ENCODE assay signal across 1 cellular context in genomic region chr11:71268706-71269321, GRCh38.
TF ChIP-seq lines count a peak whose summit lies in the region.

No MANE protein-coding gene starts in this region.

TF ChIP-seq in HepG2, 621 proteins besides CTCF, POLR2A, EP300 and RAD21 (continued from another document and continues in another):
- TF ChIP-seq HNF1B (CRISPR knock-in tag; IDR thresholded peaks at IDR 0.05) (peak; percentile 69), HCFC1 (IDR thresholded peaks at IDR 0.05; ENCODE audit: low read depth, low read length) (no peak), CBX2 (IDR thresholded peaks at IDR 0.05; ENCODE audit: low read depth, low read length) (no peak), CBX2 (CRISPR knock-in tag; IDR thresholded peaks at IDR 0.05; ENCODE audit: low read depth) (no peak), HNRNPH1 (optimal IDR thresholded peaks at IDR 0.05; ENCODE audit: low read depth, low read length) (no peak), ZNF772 (CRISPR knock-in tag; IDR thresholded peaks at IDR 0.05) (no peak), MIXL1 (CRISPR knock-in tag; IDR thresholded peaks at IDR 0.05) (peak; percentile 86), RBM22 (optimal IDR thresholded peaks at IDR 0.05; ENCODE audit: low read length) (no peak), SOX13 (IDR thresholded peaks at IDR 0.05) (0 out of 2 replicates have a peak, but pooled peaks have one; percentile 33), SOX13 (CRISPR knock-in tag; conservative IDR thresholded peaks at IDR 0.05 in 1 of 2, IDR thresholded peaks at IDR 0.05 in 1 of 2) (peak in 1 of 2 experiments; percentile 80; a peak in 2 of 4 replicates), MXI1 (IDR thresholded peaks at IDR 0.05; ENCODE audit: borderline replicate concordance, low read depth, low read length) (no peak), ZNF550 (CRISPR knock-in tag; IDR thresholded peaks at IDR 0.05; ENCODE audit: borderline replicate concordance) (no peak), ZNF7 (CRISPR knock-in tag; IDR thresholded peaks at IDR 0.05) (no peak), BRCA1 (CRISPR knock-in tag; IDR thresholded peaks at IDR 0.05) (no peak; the same call in 1 of the 2 replicates), GTF3A (CRISPR knock-in tag; conservative IDR thresholded peaks at IDR 0.05) (no peak), ZNF460 (CRISPR knock-in tag; IDR thresholded peaks at IDR 0.05; ENCODE audit: borderline replicate concordance) (peak; percentile 77; the same call in 1 of the 2 replicates), ZNF564 (CRISPR knock-in tag; IDR thresholded peaks at IDR 0.05) (no peak), AHR (CRISPR knock-in tag; IDR thresholded peaks at IDR 0.05) (no peak; the same call in 1 of the 2 replicates), FOXA3 (CRISPR knock-in tag; IDR thresholded peaks at IDR 0.05) (peak; percentile 73; the same call in 1 of the 2 replicates), TEAD2 (CRISPR knock-in tag; IDR thresholded peaks at IDR 0.05) (no peak), SMAD1 (CRISPR knock-in tag; IDR thresholded peaks at IDR 0.05; ENCODE audit: borderline replicate concordance, low read depth) (no peak), ZNF496 (CRISPR knock-in tag; IDR thresholded peaks at IDR 0.05; ENCODE audit: insufficient replicate concordance) (no peak), SMARCC2 (IDR thresholded peaks at IDR 0.05) (no peak), ZNF17 (CRISPR knock-in tag; IDR thresholded peaks at IDR 0.05) (no peak), REXO4 (CRISPR knock-in tag; IDR thresholded peaks at IDR 0.05; ENCODE audit: borderline replicate concordance) (no peak), ZFAT (CRISPR knock-in tag; conservative IDR thresholded peaks at IDR 0.05) (no peak), PHF8 (CRISPR knock-in tag; IDR thresholded peaks at IDR 0.05) (peak; percentile 21; the same call in 1 of the 2 replicates), ZNF441 (CRISPR knock-in tag; IDR thresholded peaks at IDR 0.05; ENCODE audit: borderline replicate concordance) (peak; percentile 66; the same call in 1 of the 2 replicates), ZFP90 (CRISPR knock-in tag; IDR thresholded peaks at IDR 0.05; ENCODE audit: borderline replicate concordance) (0 out of 2 replicates have a peak, but pooled peaks have one; percentile 37), SKI (IDR thresholded peaks at IDR 0.05; ENCODE audit: partially characterized antibody) (no peak), ARID4A (CRISPR knock-in tag; IDR thresholded peaks at IDR 0.05; ENCODE audit: borderline replicate concordance) (no peak; the same call in 1 of the 2 replicates), KDM2A (CRISPR knock-in tag; IDR thresholded peaks at IDR 0.05; ENCODE audit: borderline replicate concordance, low read depth) (peak; percentile 41; the same call in 1 of the 2 replicates), ZNF121 (CRISPR knock-in tag; IDR thresholded peaks at IDR 0.05) (no peak), TERF1 (CRISPR knock-in tag; IDR thresholded peaks at IDR 0.05) (no peak), ZNF431 (CRISPR knock-in tag; IDR thresholded peaks at IDR 0.05; ENCODE audit: borderline replicate concordance, low read depth) (no peak), ZKSCAN1 (IDR thresholded peaks at IDR 0.05; ENCODE audit: low read length) (no peak)
- TF ChIP-seq, protein P1, sequence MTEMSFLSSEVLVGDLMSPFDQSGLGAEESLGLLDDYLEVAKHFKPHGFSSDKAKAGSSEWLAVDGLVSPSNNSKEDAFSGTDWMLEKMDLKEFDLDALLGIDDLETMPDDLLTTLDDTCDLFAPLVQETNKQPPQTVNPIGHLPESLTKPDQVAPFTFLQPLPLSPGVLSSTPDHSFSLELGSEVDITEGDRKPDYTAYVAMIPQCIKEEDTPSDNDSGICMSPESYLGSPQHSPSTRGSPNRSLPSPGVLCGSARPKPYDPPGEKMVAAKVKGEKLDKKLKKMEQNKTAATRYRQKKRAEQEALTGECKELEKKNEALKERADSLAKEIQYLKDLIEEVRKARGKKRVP (CRISPR knock-in tag; IDR thresholded peaks at IDR 0.05), result no peak
- TF ChIP-seq, protein P2, sequence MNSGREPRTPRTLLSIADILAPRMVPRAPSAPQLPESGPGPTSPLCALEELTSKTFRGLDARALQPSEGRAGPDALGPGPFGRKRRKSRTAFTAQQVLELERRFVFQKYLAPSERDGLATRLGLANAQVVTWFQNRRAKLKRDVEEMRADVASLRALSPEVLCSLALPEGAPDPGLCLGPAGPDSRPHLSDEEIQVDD (CRISPR knock-in tag; IDR thresholded peaks at IDR 0.05; ENCODE audit: borderline replicate concordance), result no peak
- TF ChIP-seq, protein P3, sequence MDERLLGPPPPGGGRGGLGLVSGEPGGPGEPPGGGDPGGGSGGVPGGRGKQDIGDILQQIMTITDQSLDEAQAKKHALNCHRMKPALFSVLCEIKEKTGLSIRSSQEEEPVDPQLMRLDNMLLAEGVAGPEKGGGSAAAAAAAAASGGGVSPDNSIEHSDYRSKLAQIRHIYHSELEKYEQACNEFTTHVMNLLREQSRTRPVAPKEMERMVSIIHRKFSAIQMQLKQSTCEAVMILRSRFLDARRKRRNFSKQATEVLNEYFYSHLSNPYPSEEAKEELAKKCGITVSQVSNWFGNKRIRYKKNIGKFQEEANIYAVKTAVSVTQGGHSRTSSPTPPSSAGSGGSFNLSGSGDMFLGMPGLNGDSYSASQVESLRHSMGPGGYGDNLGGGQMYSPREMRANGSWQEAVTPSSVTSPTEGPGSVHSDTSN (CRISPR knock-in tag; IDR thresholded peaks at IDR 0.05), result no peak
- TF ChIP-seq, protein P4, sequence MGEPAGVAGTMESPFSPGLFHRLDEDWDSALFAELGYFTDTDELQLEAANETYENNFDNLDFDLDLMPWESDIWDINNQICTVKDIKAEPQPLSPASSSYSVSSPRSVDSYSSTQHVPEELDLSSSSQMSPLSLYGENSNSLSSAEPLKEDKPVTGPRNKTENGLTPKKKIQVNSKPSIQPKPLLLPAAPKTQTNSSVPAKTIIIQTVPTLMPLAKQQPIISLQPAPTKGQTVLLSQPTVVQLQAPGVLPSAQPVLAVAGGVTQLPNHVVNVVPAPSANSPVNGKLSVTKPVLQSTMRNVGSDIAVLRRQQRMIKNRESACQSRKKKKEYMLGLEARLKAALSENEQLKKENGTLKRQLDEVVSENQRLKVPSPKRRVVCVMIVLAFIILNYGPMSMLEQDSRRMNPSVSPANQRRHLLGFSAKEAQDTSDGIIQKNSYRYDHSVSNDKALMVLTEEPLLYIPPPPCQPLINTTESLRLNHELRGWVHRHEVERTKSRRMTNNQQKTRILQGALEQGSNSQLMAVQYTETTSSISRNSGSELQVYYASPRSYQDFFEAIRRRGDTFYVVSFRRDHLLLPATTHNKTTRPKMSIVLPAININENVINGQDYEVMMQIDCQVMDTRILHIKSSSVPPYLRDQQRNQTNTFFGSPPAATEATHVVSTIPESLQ (CRISPR knock-in tag; conservative IDR thresholded peaks at IDR 0.05), result no peak
- TF ChIP-seq, protein P5, sequence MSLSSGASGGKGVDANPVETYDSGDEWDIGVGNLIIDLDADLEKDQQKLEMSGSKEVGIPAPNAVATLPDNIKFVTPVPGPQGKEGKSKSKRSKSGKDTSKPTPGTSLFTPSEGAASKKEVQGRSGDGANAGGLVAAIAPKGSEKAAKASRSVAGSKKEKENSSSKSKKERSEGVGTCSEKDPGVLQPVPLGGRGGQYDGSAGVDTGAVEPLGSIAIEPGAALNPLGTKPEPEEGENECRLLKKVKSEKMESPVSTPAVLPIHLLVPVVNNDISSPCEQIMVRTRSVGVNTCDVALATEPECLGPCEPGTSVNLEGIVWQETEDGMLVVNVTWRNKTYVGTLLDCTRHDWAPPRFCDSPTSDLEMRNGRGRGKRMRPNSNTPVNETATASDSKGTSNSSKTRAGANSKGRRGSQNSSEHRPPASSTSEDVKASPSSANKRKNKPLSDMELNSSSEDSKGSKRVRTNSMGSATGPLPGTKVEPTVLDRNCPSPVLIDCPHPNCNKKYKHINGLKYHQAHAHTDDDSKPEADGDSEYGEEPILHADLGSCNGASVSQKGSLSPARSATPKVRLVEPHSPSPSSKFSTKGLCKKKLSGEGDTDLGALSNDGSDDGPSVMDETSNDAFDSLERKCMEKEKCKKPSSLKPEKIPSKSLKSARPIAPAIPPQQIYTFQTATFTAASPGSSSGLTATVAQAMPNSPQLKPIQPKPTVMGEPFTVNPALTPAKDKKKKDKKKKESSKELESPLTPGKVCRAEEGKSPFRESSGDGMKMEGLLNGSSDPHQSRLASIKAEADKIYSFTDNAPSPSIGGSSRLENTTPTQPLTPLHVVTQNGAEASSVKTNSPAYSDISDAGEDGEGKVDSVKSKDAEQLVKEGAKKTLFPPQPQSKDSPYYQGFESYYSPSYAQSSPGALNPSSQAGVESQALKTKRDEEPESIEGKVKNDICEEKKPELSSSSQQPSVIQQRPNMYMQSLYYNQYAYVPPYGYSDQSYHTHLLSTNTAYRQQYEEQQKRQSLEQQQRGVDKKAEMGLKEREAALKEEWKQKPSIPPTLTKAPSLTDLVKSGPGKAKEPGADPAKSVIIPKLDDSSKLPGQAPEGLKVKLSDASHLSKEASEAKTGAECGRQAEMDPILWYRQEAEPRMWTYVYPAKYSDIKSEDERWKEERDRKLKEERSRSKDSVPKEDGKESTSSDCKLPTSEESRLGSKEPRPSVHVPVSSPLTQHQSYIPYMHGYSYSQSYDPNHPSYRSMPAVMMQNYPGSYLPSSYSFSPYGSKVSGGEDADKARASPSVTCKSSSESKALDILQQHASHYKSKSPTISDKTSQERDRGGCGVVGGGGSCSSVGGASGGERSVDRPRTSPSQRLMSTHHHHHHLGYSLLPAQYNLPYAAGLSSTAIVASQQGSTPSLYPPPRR (CRISPR knock-in tag; IDR thresholded peaks at IDR 0.05; ENCODE audit: borderline replicate concordance), result 0 out of 2 replicates have a peak, but pooled peaks have one; percentile 33
- TF ChIP-seq, protein P6, sequence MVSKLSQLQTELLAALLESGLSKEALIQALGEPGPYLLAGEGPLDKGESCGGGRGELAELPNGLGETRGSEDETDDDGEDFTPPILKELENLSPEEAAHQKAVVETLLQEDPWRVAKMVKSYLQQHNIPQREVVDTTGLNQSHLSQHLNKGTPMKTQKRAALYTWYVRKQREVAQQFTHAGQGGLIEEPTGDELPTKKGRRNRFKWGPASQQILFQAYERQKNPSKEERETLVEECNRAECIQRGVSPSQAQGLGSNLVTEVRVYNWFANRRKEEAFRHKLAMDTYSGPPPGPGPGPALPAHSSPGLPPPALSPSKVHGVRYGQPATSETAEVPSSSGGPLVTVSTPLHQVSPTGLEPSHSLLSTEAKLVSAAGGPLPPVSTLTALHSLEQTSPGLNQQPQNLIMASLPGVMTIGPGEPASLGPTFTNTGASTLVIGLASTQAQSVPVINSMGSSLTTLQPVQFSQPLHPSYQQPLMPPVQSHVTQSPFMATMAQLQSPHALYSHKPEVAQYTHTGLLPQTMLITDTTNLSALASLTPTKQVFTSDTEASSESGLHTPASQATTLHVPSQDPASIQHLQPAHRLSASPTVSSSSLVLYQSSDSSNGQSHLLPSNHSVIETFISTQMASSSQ (IDR thresholded peaks at IDR 0.05; ENCODE audit: low read depth), result no peak
- TF ChIP-seq, protein P6 (CRISPR knock-in tag; IDR thresholded peaks at IDR 0.05; ENCODE audit: borderline replicate concordance), result no peak
